Comparison of ENCODE assay signal across 11 cellular contexts in the genomic region with DNA sequence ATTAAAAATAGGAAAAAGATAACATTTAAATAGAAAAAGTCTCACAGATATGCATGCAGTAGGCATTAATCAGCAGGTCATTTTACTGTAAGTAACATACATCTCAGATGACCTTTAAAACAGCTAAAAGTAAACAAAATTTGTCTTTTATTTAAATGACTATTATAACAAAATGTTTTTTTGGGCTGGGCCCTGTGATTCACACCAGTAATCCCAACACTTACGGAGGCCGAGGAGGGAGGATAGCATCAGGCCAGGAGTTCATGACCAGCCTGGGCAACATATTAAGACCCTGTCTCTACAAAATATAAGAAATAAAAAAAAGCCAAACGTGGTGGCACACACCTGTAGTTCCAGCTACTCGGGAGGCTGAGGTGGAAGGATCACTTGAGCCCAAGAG. TPM values are rescaled to one million over a fixed set of nuclear protein-coding genes. Genes with fewer than 3 reads are reported as not detected.
DNase-seq lines count a peak whose midpoint lies in the region; ATAC-seq and TF ChIP-seq lines count a peak whose summit lies in the region.
"Had no signal": no experiment of that assay in that cellular context is flagged by ENCODE, and none has a peak within 500 bp of the region (broad histone marks: within the 10 kb centered on the region; RNA-seq: fewer than 3 reads in every experiment).

No MANE protein-coding gene starts in this region.

- peak overlapping the region in 2 of 3 donors; percentile 1 to 23 for H3K9ac ChIP-seq in skeletal muscle tissue (ENCODE audit: low read depth in 1 of 3, low read length in 3 of 3)
- no peak overlapping the region for H3K9ac ChIP-seq in endodermal cell (ENCODE audit: extremely low read depth, low read length, poor library complexity, severe bottlenecking)

- no peak for TF ChIP-seq CTCF in Caco-2 (IDR thresholded peaks at IDR 0.05; ENCODE audit: insufficient read depth in 1 of 2, low read depth in 1 of 2, low read length in 1 of 2, severe bottlenecking in 1 of 2, unreplicated experiment in 1 of 2)
- no peak for TF ChIP-seq CTCF in VCaP (conservative IDR thresholded peaks at IDR 0.05)
- no peak for TF ChIP-seq CTCF in hepatocyte (IDR thresholded peaks at IDR 0.05; ENCODE audit: poor library complexity)
- TF ChIP-seq CTCF in endodermal cell (conservative IDR thresholded peaks at IDR 0.05), result no peak
- TF ChIP-seq CTCF in testis (IDR thresholded peaks at IDR 0.05), result no peak

- DNase-seq in Caco-2 (no peak), hepatocyte (ENCODE audit: low spot score) (no peak), G401 (ENCODE audit: low spot score) (no peak), endodermal cell (no peak), testis (no peak)
- DNase-seq: activated CD4-positive, alpha-beta T cell treated with anti-CD3 and anti-CD28 coated beads for 36 hours; activated naive CD8-positive, alpha-beta T cell treated with anti-CD3 and anti-CD28 coated beads, Interleukin-2, amount 10 ng/mL, durations not matched to agents 7 days and 5 days had no signal

- no peaks in the 10 kb centered on the region for H3K9me2 ChIP-seq in hepatocyte (replicated peaks; ENCODE audit: insufficient read depth)

- TF ChIP-seq POLR2A in testis (IDR thresholded peaks at IDR 0.05), result no peak

- CTCF ChIA-PET in Caco-2 (lab: Charles Lee), result no interaction called here

- H3K4me3 ChIP-seq in Caco-2 (ENCODE audit: low read depth, low read length), result no peak overlapping the region
- H3K4me3 ChIP-seq in hepatocyte, result no peak overlapping the region
- no peak overlapping the region for H3K4me3 ChIP-seq in skeletal muscle tissue (ENCODE audit: low read length in 3 of 3)
- no peak overlapping the region for H3K4me3 ChIP-seq in endodermal cell (ENCODE audit: low read length)
- no peak overlapping the region for H3K4me3 ChIP-seq in testis
- H3K4me3 ChIP-seq: K562 had no signal

- POLR2A ChIA-PET in Caco-2 (lab: Charles Lee), result interaction anchor here (3.1 kb wide), 1 partner anchor 14 kb away, joined by 19 read pairs; the partner anchor contains the start of gene IQGAP1

- peaks cover 48% of the 10 kb centered on the region for H3K4me1 ChIP-seq in Caco-2
- H3K4me1 ChIP-seq in hepatocyte (ENCODE audit: insufficient read depth), result peaks cover 33% of the 10 kb centered on the region
- H3K4me1 ChIP-seq in skeletal muscle tissue (ENCODE audit: control insufficient read depth in 3 of 3, insufficient read depth in 3 of 3, low read length in 3 of 3), result peaks cover 34 to 44% (median 36%) of the 10 kb centered on the region in 3 donors
- H3K4me1 ChIP-seq in endodermal cell (ENCODE audit: control insufficient read depth, insufficient read depth, low read length), result peaks cover 15% of the 10 kb centered on the region
- peaks cover 24% of the 10 kb centered on the region for H3K4me1 ChIP-seq in testis

- H3K4me2 ChIP-seq in hepatocyte, result peak overlapping the region; percentile 63

- H3K27me3 Mint-ChIP-seq in Caco-2 (ENCODE audit: insufficient read depth, unreplicated experiment) (no peaks in the 10 kb centered on the region), endodermal cell (ENCODE audit: insufficient read depth) (no peaks in the 10 kb centered on the region)
- H3K27me3 Mint-ChIP-seq: activated CD4-positive, alpha-beta T cell treated with anti-CD3 and anti-CD28 coated beads for 36 hours; activated naive CD8-positive, alpha-beta T cell treated with anti-CD3 and anti-CD28 coated beads, Interleukin-2, amount 10 ng/mL, durations not matched to agents 7 days and 5 days had no signal

- in situ Hi-C loops in G401 (cut with HindIII; ENCODE audit: low sequenced_read_pairs), result no loop called here

- no peaks in the 10 kb centered on the region for H3K9me3 ChIP-seq in Caco-2
- H3K9me3 ChIP-seq in hepatocyte (ENCODE audit: low read depth), result no peaks in the 10 kb centered on the region
- no peaks in the 10 kb centered on the region for H3K9me3 ChIP-seq in skeletal muscle tissue (ENCODE audit: control insufficient read depth in 3 of 3, low read length in 3 of 3)
- H3K9me3 ChIP-seq in endodermal cell (ENCODE audit: control insufficient read depth, low read length), result no peaks in the 10 kb centered on the region
- no peaks in the 10 kb centered on the region for H3K9me3 ChIP-seq in testis

- H4K20me1 ChIP-seq in hepatocyte (ENCODE audit: insufficient read depth, poor library complexity, severe bottlenecking), result no peaks in the 10 kb centered on the region

- H3K36me3 Mint-ChIP-seq in Caco-2 (ENCODE audit: insufficient read depth, unreplicated experiment) (peaks cover 9% of the 10 kb centered on the region), endodermal cell (ENCODE audit: low read depth) (peaks cover 4% of the 10 kb centered on the region)

- H2AFZ ChIP-seq in hepatocyte, result no peak overlapping the region

- H3K27ac ChIP-seq in VCaP (peak overlapping the region; percentile 81), hepatocyte (peak overlapping the region; percentile 92), skeletal muscle tissue (ENCODE audit: low read depth, low read length) (peak overlapping the region; percentile 90), endodermal cell (ENCODE audit: low read depth, low read length) (no peak overlapping the region), testis (peak overlapping the region in 1 of 2 donors; percentile 26)

- intact Hi-C loops in Caco-2 (cut with micrococcal nuclease; ENCODE audit: unreplicated experiment), result loop anchor here (2.0 kb wide), 1 partner anchor 14 kb away; the partner anchor contains the start of gene IQGAP1
- intact Hi-C loops in testis (cut with DNase I; ENCODE audit: low total_unique reads), result no loop called here

- no peaks in the 10 kb centered on the region for H3K9me3 Mint-ChIP-seq in Caco-2 (ENCODE audit: unreplicated experiment)
- no peaks in the 10 kb centered on the region for H3K9me3 Mint-ChIP-seq in endodermal cell
- H3K9me3 Mint-ChIP-seq: activated naive CD8-positive, alpha-beta T cell treated with anti-CD3 and anti-CD28 coated beads, Interleukin-2, amount 10 ng/mL, durations not matched to agents 7 days and 5 days had no signal

- peak overlapping the region; percentile 96 for H3K27ac Mint-ChIP-seq in Caco-2 (ENCODE audit: unreplicated experiment)
- no peak overlapping the region for H3K27ac Mint-ChIP-seq in endodermal cell
- H3K27ac Mint-ChIP-seq: activated naive CD8-positive, alpha-beta T cell treated with anti-CD3 and anti-CD28 coated beads, Interleukin-2, amount 10 ng/mL, durations not matched to agents 7 days and 5 days had no signal

- ATAC-seq in GM19455 (IDR thresholded peaks at IDR 0.05; ENCODE audit: unreplicated experiment), result no peak
- ATAC-seq: activated CD4-positive, alpha-beta T cell treated with anti-CD3 and anti-CD28 coated beads for 36 hours; K562 had no signal

- H3K4me1 Mint-ChIP-seq in Caco-2 (ENCODE audit: low read depth, unreplicated experiment) (peaks cover 47% of the 10 kb centered on the region), endodermal cell (peaks cover 51% of the 10 kb centered on the region)

- peaks cover 96% of the 10 kb centered on the region for H3K79me2 ChIP-seq in hepatocyte

- H3K36me3 ChIP-seq in Caco-2 (ENCODE audit: control insufficient read depth, insufficient read depth, low read length), result no peaks in the 10 kb centered on the region
- H3K36me3 ChIP-seq in hepatocyte (replicated peaks; ENCODE audit: insufficient read depth, low read depth), result no peaks in the 10 kb centered on the region
- H3K36me3 ChIP-seq in skeletal muscle tissue (ENCODE audit: control insufficient read depth in 3 of 3, insufficient read depth in 3 of 3, low read length in 3 of 3), result no peaks in the 10 kb centered on the region
- peaks cover 3% of the 10 kb centered on the region for H3K36me3 ChIP-seq in endodermal cell (ENCODE audit: control insufficient read depth, insufficient read depth, low read length)
- H3K36me3 ChIP-seq in testis (ENCODE audit: low read depth, missing control alignments), result no peaks in the 10 kb centered on the region

- H3K4me3 Mint-ChIP-seq in Caco-2 (ENCODE audit: unreplicated experiment) (no peak overlapping the region), endodermal cell (no peak overlapping the region)

- no TSS peak for BruUV-seq in Caco-2 (replicated peaks; lab: Mats Ljungman, UMichigan)

- H3K27me3 ChIP-seq in Caco-2 (replicated peaks; ENCODE audit: control insufficient read depth, insufficient read depth, low read length), result no peaks in the 10 kb centered on the region
- H3K27me3 ChIP-seq in hepatocyte, result no peaks in the 10 kb centered on the region
- no peaks in the 10 kb centered on the region for H3K27me3 ChIP-seq in skeletal muscle tissue (ENCODE audit: control insufficient read depth in 3 of 3, insufficient read depth in 3 of 3, low read length in 3 of 3)
- H3K27me3 ChIP-seq in endodermal cell (ENCODE audit: control insufficient read depth, insufficient read depth, low read length, poor library complexity, severe bottlenecking), result no peaks in the 10 kb centered on the region
- H3K27me3 ChIP-seq in testis, result no peaks in the 10 kb centered on the region

- WGBS in hepatocyte (ENCODE audit: low lambda C conversion rate, missing lambda C conversion rate), result 91% methylated on average over 4 of the region's 4 CpGs
- 93 to 96% methylated on average over 2 to 4 of the region's 4 CpGs for WGBS in endodermal cell (ENCODE audit: insufficient coverage in 1 of 2, insufficient read length in 1 of 2), 2 experiments
- 85 to 86% methylated on average over 4 of the region's 4 CpGs for WGBS in testis, 2 donors

RNA-seq across cellular contexts. Expression of gene IQGAP1, which starts 14.8 kb away (rescaled TPM):
- total RNA-seq in Caco-2 (2022), result 142 and 150 TPM in 2 replicates
- total RNA-seq in hepatocyte, result 102 and 125 TPM in 2 replicates
- 60.4 and 65.8 TPM in 2 replicates for polyA plus RNA-seq in hepatocyte
- total RNA-seq in skeletal muscle tissue, result 104 TPM
- total RNA-seq in G401 (2014; rRNA removed; shearing (Covaris generic)), result 52.7 and 55.2 TPM in 2 replicates
- 100 to 1,000 TPM in 1 of 2 donors, 10 to 100 TPM in 1; 94.4 to 124 TPM for total RNA-seq in endodermal cell
- polyA plus RNA-seq in endodermal cell (2013, experiment 1 of 2), result 48.6 TPM
- 59.3 TPM for polyA plus RNA-seq in endodermal cell (2013, experiment 2 of 2)
- 100 to 1,000 TPM in 1 of 2 donors, 10 to 100 TPM in 1; 86.9 to 102 TPM for total RNA-seq in testis
- polyA plus RNA-seq in testis (ENCODE audit: insufficient read depth, low read depth, low replicate concordance), result 44.4 TPM

RNA-seq across cellular contexts. Expression of gene ZNF774, which starts 50.7 kb away (rescaled TPM):
- total RNA-seq in Caco-2 (2022) (9.4 and 11.9 TPM in 2 replicates), hepatocyte (2.1 and 4.1 TPM in 2 replicates), skeletal muscle tissue (2.1 TPM), endodermal cell (1 to 10 TPM; 2.5 to 3.6 TPM), testis (1 to 10 TPM; 2.5 to 8.7 TPM)
- polyA plus RNA-seq in hepatocyte (2.1 and 2.3 TPM in 2 replicates), testis (ENCODE audit: insufficient read depth, low read depth, low replicate concordance) (5.6 TPM)
- total RNA-seq in G401 (2014; rRNA removed; shearing (Covaris generic)), result 0.27 and 0.62 TPM in 2 replicates
- 2.0 TPM for polyA plus RNA-seq in endodermal cell (2013, experiment 1 of 2)
- polyA plus RNA-seq in endodermal cell (2013, experiment 2 of 2), result 2.5 TPM
